In genomic region chr1:23118957-23119792, GRCh38 we compare ENCODE assay signal across 8 cellular contexts. TPM values are rescaled to one million over a fixed set of nuclear protein-coding genes. Genes with fewer than 3 reads are reported as not detected.
DNase-seq lines count a peak whose midpoint lies in the region; ATAC-seq and TF ChIP-seq lines count a peak whose summit lies in the region.
"Had no signal": no experiment of that assay in that cellular context is flagged by ENCODE, and none has a peak within 500 bp of the region (broad histone marks: within the 10 kb centered on the region; RNA-seq: fewer than 3 reads in every experiment).

No MANE protein-coding gene starts in this region.

- ATAC-seq in stimulated activated effector memory CD8-positive, alpha-beta T cell treated with anti-CD3 and anti-CD28 coated beads, Interleukin-12 subunit alpha, Interleukin-12 subunit beta, amount 100 ng/mL, for 72 hours = peak; percentile 77
- ATAC-seq in GM21381 (IDR thresholded peaks at IDR 0.05; ENCODE audit: unreplicated experiment) = no peak

- DNase-seq in Kasumi-1 (lab: John Stamatoyannopoulos, UW) (peak; percentile 51 to 62), epithelial cell of prostate (ENCODE audit: low read depth, low spot score) (no peak), glutamatergic neuron (no peak), NCI-H1694 (lab: John Stamatoyannopoulos, UW) (no peak)
- DNase-seq in activated CD4-positive, alpha-beta T cell treated with anti-CD3 and anti-CD28 coated beads for 4 hours = peak; percentile 30 to 37
- DNase-seq in stimulated activated effector memory CD8-positive, alpha-beta T cell treated with anti-CD3 and anti-CD28 coated beads, Interleukin-12 subunit alpha, Interleukin-12 subunit beta, amount 100 ng/mL, for 72 hours (ENCODE audit: low spot score in 2 of 2) = no peak
- DNase-seq: RPMI8226 had no signal

- H3K27ac ChIP-seq in epithelial cell of prostate = peak overlapping the region; percentile 0

- peaks cover 37% of the 10 kb centered on the region for H3K4me1 Mint-ChIP-seq in stimulated activated effector memory CD8-positive, alpha-beta T cell treated with anti-CD3 and anti-CD28 coated beads, Interleukin-12 subunit alpha, Interleukin-12 subunit beta, amount 100 ng/mL, for 72 hours
- peaks cover 9% of the 10 kb centered on the region for H3K4me1 Mint-ChIP-seq in glutamatergic neuron (ENCODE audit: low read depth, unreplicated experiment)

- no peaks in the 10 kb centered on the region for H3K36me3 Mint-ChIP-seq in stimulated activated effector memory CD8-positive, alpha-beta T cell treated with anti-CD3 and anti-CD28 coated beads, Interleukin-12 subunit alpha, Interleukin-12 subunit beta, amount 100 ng/mL, for 72 hours
- no peaks in the 10 kb centered on the region for H3K36me3 Mint-ChIP-seq in glutamatergic neuron (ENCODE audit: unreplicated experiment)

- TF ChIP-seq CTCF in glutamatergic neuron (IDR thresholded peaks at IDR 0.05; ENCODE audit: partially characterized antibody, unreplicated experiment) = no peak

- peak overlapping the region; percentile 55 for H3K4me3 Mint-ChIP-seq in stimulated activated effector memory CD8-positive, alpha-beta T cell treated with anti-CD3 and anti-CD28 coated beads, Interleukin-12 subunit alpha, Interleukin-12 subunit beta, amount 100 ng/mL, for 72 hours
- H3K4me3 Mint-ChIP-seq in glutamatergic neuron (ENCODE audit: unreplicated experiment) = no peak overlapping the region

- H3K27ac Mint-ChIP-seq in stimulated activated effector memory CD8-positive, alpha-beta T cell treated with anti-CD3 and anti-CD28 coated beads, Interleukin-12 subunit alpha, Interleukin-12 subunit beta, amount 100 ng/mL, for 72 hours = peak overlapping the region; percentile 89
- no peak overlapping the region for H3K27ac Mint-ChIP-seq in glutamatergic neuron (ENCODE audit: unreplicated experiment)

- no peaks in the 10 kb centered on the region for H3K27me3 Mint-ChIP-seq in glutamatergic neuron (ENCODE audit: unreplicated experiment)

- H3K9me3 Mint-ChIP-seq in stimulated activated effector memory CD8-positive, alpha-beta T cell treated with anti-CD3 and anti-CD28 coated beads, Interleukin-12 subunit alpha, Interleukin-12 subunit beta, amount 100 ng/mL, for 72 hours = no peaks in the 10 kb centered on the region
- H3K9me3 Mint-ChIP-seq in glutamatergic neuron (ENCODE audit: unreplicated experiment) = no peaks in the 10 kb centered on the region

RNA-seq across cellular contexts. Expression of gene LUZP1, which starts 49.5 kb away (rescaled TPM):
- 32.0 TPM for total RNA-seq in glutamatergic neuron (ENCODE audit: unreplicated experiment)

Comparison
In these comparisons a context has a peak if more than half of its experiments do, and no peak if none do; other contexts are left out.
1. DNase-seq: peak in Kasumi-1 (2 of 2) and activated CD4-positive, alpha-beta T cell treated with anti-CD3 and anti-CD28 coated beads for 4 hours (2 of 2); none in epithelial cell of prostate (single experiment), stimulated activated effector memory CD8-positive, alpha-beta T cell treated with anti-CD3 and anti-CD28 coated beads, Interleukin-12 subunit alpha, Interleukin-12 subunit beta, amount 100 ng/mL, for 72 hours (0 of 2), glutamatergic neuron (single experiment) and NCI-H1694 (single experiment).